ENCODE assay signal across 8 cellular contexts in genomic region chr19:43425567-43426392, GRCh38. TPM values are rescaled to one million over a fixed set of nuclear protein-coding genes. Genes with fewer than 3 reads are reported as not detected.
DNase-seq lines count a peak whose midpoint lies in the region; ATAC-seq, FAIRE-seq and TF ChIP-seq lines count a peak whose summit lies in the region.

No MANE protein-coding gene starts in this region.

- H2AFZ ChIP-seq in hepatocyte: no peak overlapping the region

- H4K20me1 ChIP-seq in hepatocyte (ENCODE audit: insufficient read depth, poor library complexity, severe bottlenecking): no peaks in the 10 kb centered on the region

- no peaks in the 10 kb centered on the region for H3K9me2 ChIP-seq in hepatocyte (replicated peaks; ENCODE audit: insufficient read depth)

- CTCF ChIA-PET in A549 (lab: Yijun Ruan, JAX) (interaction anchor here (0.6 to 11.1 kb wide), 34 partner anchors 9 to 969 kb away, joined by 3 to 71 read pairs (median 4); no protein-coding TSS in a partner anchor), RWPE1 (lab: Yijun Ruan, JAX) (interaction anchor here (0.6 to 1.4 kb wide), 3 partner anchors 9 to 1269 kb away, joined by 3 read pairs; no protein-coding TSS in a partner anchor)

- no peaks in the 10 kb centered on the region for H3K27me3 ChIP-seq in hepatocyte
- no peaks in the 10 kb centered on the region for H3K27me3 ChIP-seq in ascending aorta

- peak; percentile 70 for FAIRE-seq in A549 (lab: Jason Lieb, UNC)

- intact Hi-C loops in ascending aorta (cut with DNase I): no loop called here

- no peaks in the 10 kb centered on the region for H3K79me2 ChIP-seq in hepatocyte

- H3K27ac ChIP-seq in A549 (no peak overlapping the region), RWPE1 (peak overlapping the region; percentile 37), hepatocyte (no peak overlapping the region), ascending aorta (no peak overlapping the region)

- H3K4me3 ChIP-seq in A549: no peak overlapping the region
- no peak overlapping the region for H3K4me3 ChIP-seq in hepatocyte
- H3K4me3 ChIP-seq in ascending aorta: no peak overlapping the region

- TF ChIP-seq RAD21 in A549 (conservative IDR thresholded peaks at IDR 0.05 in 1 of 2, IDR thresholded peaks at IDR 0.05 in 1 of 2): peak; percentile 69 to 70

- ATAC-seq in A549 (peak; percentile 89 to 92; a peak in 5 of 6 replicates), GM18511 (IDR thresholded peaks at IDR 0.05; ENCODE audit: unreplicated experiment) (no peak), GM21737 (IDR thresholded peaks at IDR 0.05; ENCODE audit: unreplicated experiment) (no peak)

- no peaks in the 10 kb centered on the region for H3K36me3 ChIP-seq in hepatocyte (replicated peaks; ENCODE audit: insufficient read depth, low read depth)
- H3K36me3 ChIP-seq in ascending aorta: no peaks in the 10 kb centered on the region

- H3K4me2 ChIP-seq in A549 (peak overlapping the region; percentile 28), hepatocyte (no peak overlapping the region)

- POLR2A ChIA-PET in A549 (lab: Yijun Ruan, JAX) (no interaction called here), RWPE1 (lab: Yijun Ruan, JAX; ENCODE audit: low non-redundant PET) (no interaction called here)

- H3K4me1 ChIP-seq in A549 (no peaks in the 10 kb centered on the region), hepatocyte (ENCODE audit: insufficient read depth) (no peaks in the 10 kb centered on the region), ascending aorta (no peaks in the 10 kb centered on the region)

- peak; percentile 79 for TF ChIP-seq CTCF in A549 (IDR thresholded peaks at IDR 0.05)
- peak; percentile 29 for TF ChIP-seq CTCF in GM20000 (IDR thresholded peaks at IDR 0.05; ENCODE audit: extremely low read depth, missing control alignments)
- TF ChIP-seq CTCF in RWPE1 (conservative IDR thresholded peaks at IDR 0.05; ENCODE audit: low read depth): peak; percentile 17; the same call in 1 of the 2 replicates
- TF ChIP-seq CTCF in hepatocyte (IDR thresholded peaks at IDR 0.05; ENCODE audit: poor library complexity): peak; percentile 59
- TF ChIP-seq CTCF in ascending aorta (IDR thresholded peaks at IDR 0.05): no peak

- 23% methylated on average over 8 of the region's 8 CpGs for WGBS in A549 (ENCODE audit: missing lambda C conversion rate)
- WGBS in hepatocyte (ENCODE audit: low lambda C conversion rate, missing lambda C conversion rate): 34% methylated on average over 8 of the region's 8 CpGs

- DNase-seq in A549 (ENCODE audit: low read depth in 1 of 2, low spot score in 1 of 2) (peak in 1 of 2 experiments; percentile 35), GM20000 (ENCODE audit: low spot score) (no peak), RWPE1 (ENCODE audit: low spot score) (no peak), hepatocyte (ENCODE audit: low spot score) (peak; percentile 36), ascending aorta (ENCODE audit: low spot score in 2 of 2) (no peak), SK-N-DZ (ENCODE audit: low spot score) (no peak)

- TF ChIP-seq EP300 in A549 (IDR thresholded peaks at IDR 0.05): no peak

- no peaks in the 10 kb centered on the region for H3K9me3 ChIP-seq in A549
- no peaks in the 10 kb centered on the region for H3K9me3 ChIP-seq in hepatocyte (ENCODE audit: low read depth)
- H3K9me3 ChIP-seq in ascending aorta: no peaks in the 10 kb centered on the region

- TF ChIP-seq POLR2A in A549 (IDR thresholded peaks at IDR 0.05; ENCODE audit: low read length): no peak

TF ChIP-seq in A549, 52 proteins besides CTCF, POLR2A, EP300 and RAD21:
- TF ChIP-seq ZFP36 (IDR thresholded peaks at IDR 0.05; ENCODE audit: borderline replicate concordance, partially characterized antibody) (no peak), SMC3 (IDR thresholded peaks at IDR 0.05) (peak; percentile 63; the same call in 2 of the 3 replicates), POLR2AphosphoS2 (conservative IDR thresholded peaks at IDR 0.05; ENCODE audit: low read length) (no peak), KDM5A (IDR thresholded peaks at IDR 0.05) (no peak), PHF8 (IDR thresholded peaks at IDR 0.05; ENCODE audit: borderline replicate concordance, low read depth) (no peak), HOXB5 (CRISPR knock-in tag; IDR thresholded peaks at IDR 0.05) (no peak), CBX2 (IDR thresholded peaks at IDR 0.05; ENCODE audit: borderline replicate concordance, low read depth) (no peak), CHD4 (IDR thresholded peaks at IDR 0.05; ENCODE audit: borderline replicate concordance) (no peak)

RNA-seq across cellular contexts. Expression of gene TEX101, which starts 11.1 kb away (rescaled TPM):
- polyA plus RNA-seq in A549 (2011; rRNA removed) (not detected in 2 replicates), A549 (2017; fragmentation: RNase III; extraction: RNeasy Plus Mini Kit Qiagen cat#74134 plus additional on column Dnase treatment) (not detected in 3 replicates), hepatocyte (not detected in 2 replicates)
- not detected in 2 replicates for polyA plus RNA-seq in A549 (2012; cell fraction: cytosol; rRNA removed)
- polyA plus RNA-seq in A549 (2012; cell fraction: nucleus; rRNA removed): not detected in 2 replicates
- not detected in 2 replicates for polyA minus RNA-seq in A549 (2011; rRNA and poly(A)+ RNA removed)
- total RNA-seq in hepatocyte (not detected in 2 replicates), ascending aorta (not detected)
- not detected in 2 replicates for polyA plus RNA-seq in SK-N-DZ (2014; cell fraction: cytosol; rRNA removed)
- not detected in 2 replicates for polyA plus RNA-seq in SK-N-DZ (2014; cell fraction: nucleus; rRNA removed)

RNA-seq across cellular contexts. Expression of gene LYPD3, which starts 39.6 kb away (rescaled TPM):
- polyA plus RNA-seq in A549 (2011; rRNA removed) (0.43 and 0.78 TPM in 2 replicates), A549 (2017; fragmentation: RNase III; extraction: RNeasy Plus Mini Kit Qiagen cat#74134 plus additional on column Dnase treatment) (0.27 to 0.69 TPM (median 0.33 TPM) in 3 replicates), hepatocyte (13.2 and 13.5 TPM in 2 replicates)
- polyA plus RNA-seq in A549 (2012; cell fraction: cytosol; rRNA removed): 0.89 and 1.3 TPM in 2 replicates
- 1.2 and 1.7 TPM in 2 replicates for polyA plus RNA-seq in A549 (2012; cell fraction: nucleus; rRNA removed)
- polyA minus RNA-seq in A549 (2011; rRNA and poly(A)+ RNA removed): 0.25 and 0.39 TPM in 2 replicates
- total RNA-seq in hepatocyte (4.6 and 4.8 TPM in 2 replicates), ascending aorta (not detected)
- 0.12 TPM in 1 of 2 replicates, not detected in the other for polyA plus RNA-seq in SK-N-DZ (2014; cell fraction: cytosol; rRNA removed)
- not detected in 2 replicates for polyA plus RNA-seq in SK-N-DZ (2014; cell fraction: nucleus; rRNA removed)

Comparison
In these comparisons a context has a peak if more than half of its experiments do, and no peak if none do; other contexts are left out.
1. ATAC-seq: peak in A549 (2 of 2); none in GM18511 (single experiment) and GM21737 (single experiment).
2. CTCF ChIP-seq: peak in A549 (single experiment), GM20000 (single experiment), RWPE1 (single experiment) and hepatocyte (single experiment); none in ascending aorta (0 of 3).